20 cellular contexts compared by ENCODE assay signal in the genomic region with DNA sequence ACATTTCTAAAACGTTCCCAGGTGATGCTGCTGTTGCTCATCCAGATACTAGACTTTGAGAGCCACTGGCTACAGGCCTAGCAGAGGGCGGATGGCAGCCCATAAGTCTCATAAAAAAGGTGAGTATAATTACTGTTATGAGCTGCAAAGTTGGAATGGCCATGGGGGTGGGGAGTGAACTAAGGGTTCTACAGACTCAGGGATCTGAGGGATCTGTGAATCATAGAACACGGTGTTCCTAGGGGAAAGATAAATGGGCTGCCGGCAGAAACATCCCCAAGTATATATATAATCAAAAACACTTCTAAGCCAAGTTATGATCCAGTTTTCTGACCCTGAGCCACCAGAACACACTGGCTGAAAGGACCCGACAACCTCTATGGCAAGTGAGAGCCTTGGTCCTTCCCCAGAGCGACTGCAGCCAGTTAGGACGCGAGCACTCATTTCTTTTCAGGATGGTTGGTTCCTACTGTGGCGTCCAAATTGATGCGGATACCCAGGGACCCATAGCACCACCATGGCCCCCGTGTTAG. TPM values are rescaled to one million over a fixed set of nuclear protein-coding genes. Genes with fewer than 3 reads are reported as not detected.
DNase-seq lines count a peak whose midpoint lies in the region; ATAC-seq and TF ChIP-seq lines count a peak whose summit lies in the region.
"Had no signal": no experiment of that assay in that cellular context is flagged by ENCODE, and none has a peak within 500 bp of the region (broad histone marks: within the 10 kb centered on the region; RNA-seq: fewer than 3 reads in every experiment).

No MANE protein-coding gene starts in this region.

- no peaks in the 10 kb centered on the region for H3K9me3 Mint-ChIP-seq in effector memory CD8-positive, alpha-beta T cell
- H3K9me3 Mint-ChIP-seq: CD4-positive, alpha-beta T cell; H9; HFFc6 had no signal

- no peak overlapping the region for H3K27ac ChIP-seq in RWPE2 (ENCODE audit: poor library complexity, severe bottlenecking)
- H3K27ac ChIP-seq in esophagus (ENCODE audit: low read depth in 2 of 2, low read length in 1 of 2), result peak overlapping the region; percentile 38 to 50
- H3K27ac ChIP-seq in stomach smooth muscle (ENCODE audit: low read length), result peak overlapping the region; percentile 37

- no peak overlapping the region for H3K9ac ChIP-seq in stomach smooth muscle (ENCODE audit: low read length in 2 of 2)

- peaks cover 0 to 3% of the 10 kb centered on the region in 2 donors for H3K4me1 Mint-ChIP-seq in effector memory CD8-positive, alpha-beta T cell (ENCODE audit: low read depth in 2 of 2)

- H3K27me3 ChIP-seq in RWPE2 (ENCODE audit: insufficient read depth, poor library complexity, severe bottlenecking) (no peaks in the 10 kb centered on the region), esophagus (ENCODE audit: control insufficient read depth in 1 of 2, insufficient read depth in 2 of 2, low read length in 2 of 2) (peaks cover 0 to 5% of the 10 kb centered on the region in 2 donors), stomach smooth muscle (ENCODE audit: control insufficient read depth in 1 of 2, insufficient read depth in 2 of 2, low read length in 2 of 2) (no peaks in the 10 kb centered on the region)

- no peaks in the 10 kb centered on the region for H3K36me3 Mint-ChIP-seq in effector memory CD8-positive, alpha-beta T cell (ENCODE audit: insufficient read depth)

- no peak overlapping the region for H3K27ac Mint-ChIP-seq in effector memory CD8-positive, alpha-beta T cell
- H3K27ac Mint-ChIP-seq: CD4-positive, alpha-beta T cell; H9; HFFc6 had no signal

- no peak for DNase-seq in RWPE2 (ENCODE audit: low spot score)
- DNase-seq in mesenteric fat pad (ENCODE audit: low spot score), result peak; percentile 33
- no peak for DNase-seq in H4 (ENCODE audit: low spot score)
- no peak for DNase-seq in effector memory CD8-positive, alpha-beta T cell
- DNase-seq: CD4-positive, alpha-beta T cell; COR-L47; DMS79; H9; HFFc6; Kasumi-1; MG63; NCI-H1417; NCI-H1694 treated with DMSO at 0.1 percent for 48 hours; NCI-H446; NCI-H526; OCI-M1; SIG-M5 had no signal

- H3K4me3 ChIP-seq in RWPE2 (ENCODE audit: severe bottlenecking) (no peak overlapping the region), esophagus (ENCODE audit: low read depth in 1 of 2, low read length in 2 of 2) (no peak overlapping the region), stomach smooth muscle (ENCODE audit: low read length in 2 of 2) (no peak overlapping the region)
- H3K4me3 ChIP-seq: MG63 had no signal

- ATAC-seq in RWPE2 (ENCODE audit: low read depth), result peak; percentile 53
- ATAC-seq in GM18861 (IDR thresholded peaks at IDR 0.05; ENCODE audit: unreplicated experiment), result no peak
- no peak for ATAC-seq in effector memory CD8-positive, alpha-beta T cell (replicated peaks)

- H3K4me3 Mint-ChIP-seq in effector memory CD8-positive, alpha-beta T cell, result no peak overlapping the region
- H3K4me3 Mint-ChIP-seq: CD4-positive, alpha-beta T cell; H9; HFFc6 had no signal

- no peaks in the 10 kb centered on the region for H3K36me3 ChIP-seq in RWPE2 (ENCODE audit: low read depth)
- no peaks in the 10 kb centered on the region for H3K36me3 ChIP-seq in esophagus (ENCODE audit: control insufficient read depth in 2 of 2, insufficient read depth in 2 of 2, low read length in 1 of 2)
- H3K36me3 ChIP-seq in stomach smooth muscle (ENCODE audit: control insufficient read depth in 2 of 2, insufficient read depth in 2 of 2, low read length in 2 of 2), result no peaks in the 10 kb centered on the region
- H3K36me3 ChIP-seq: MG63 had no signal

- H3K4me1 ChIP-seq in RWPE2 (ENCODE audit: insufficient read depth, poor library complexity, severe bottlenecking) (no peaks in the 10 kb centered on the region), esophagus (ENCODE audit: control insufficient read depth in 2 of 2, insufficient read depth in 2 of 2, low read length in 1 of 2) (peaks cover 0 to 2% of the 10 kb centered on the region in 2 donors), stomach smooth muscle (ENCODE audit: control insufficient read depth, insufficient read depth, low read length) (peaks cover 24% of the 10 kb centered on the region)

- no peak for TF ChIP-seq CTCF in RWPE2 (IDR thresholded peaks at IDR 0.05; ENCODE audit: poor library complexity, severe bottlenecking)

- H3K27me3 Mint-ChIP-seq in effector memory CD8-positive, alpha-beta T cell, result peaks cover 43 to 61% of the 10 kb centered on the region in 2 donors

- WGBS in esophagus, 2 donors, result 82 to 85% methylated on average over 11 of the region's 11 CpGs

- no peaks in the 10 kb centered on the region for H3K9me3 ChIP-seq in RWPE2 (ENCODE audit: severe bottlenecking)
- H3K9me3 ChIP-seq in esophagus (ENCODE audit: control insufficient read depth in 2 of 2, insufficient read depth in 1 of 2, low read depth in 1 of 2, low read length in 1 of 2), result peaks cover 0 to 3% of the 10 kb centered on the region in 2 donors
- H3K9me3 ChIP-seq in stomach smooth muscle (ENCODE audit: control insufficient read depth in 2 of 2, low read length in 2 of 2), result no peaks in the 10 kb centered on the region
- H3K9me3 ChIP-seq: MG63 had no signal

RNA-seq across cellular contexts. Expression of a gene that starts 7.9 kb away (rescaled TPM):
- polyA plus RNA-seq in esophagus, result 10 to 100 TPM; 20.3 to 40.8 TPM
- total RNA-seq in mesenteric fat pad, result 36.4 TPM
- total RNA-seq in H4 (2014; rRNA removed; shearing (Covaris generic)), result 6.6 and 8.0 TPM in 2 replicates
